1 cellular context compared by ENCODE assay signal in the genomic region with DNA sequence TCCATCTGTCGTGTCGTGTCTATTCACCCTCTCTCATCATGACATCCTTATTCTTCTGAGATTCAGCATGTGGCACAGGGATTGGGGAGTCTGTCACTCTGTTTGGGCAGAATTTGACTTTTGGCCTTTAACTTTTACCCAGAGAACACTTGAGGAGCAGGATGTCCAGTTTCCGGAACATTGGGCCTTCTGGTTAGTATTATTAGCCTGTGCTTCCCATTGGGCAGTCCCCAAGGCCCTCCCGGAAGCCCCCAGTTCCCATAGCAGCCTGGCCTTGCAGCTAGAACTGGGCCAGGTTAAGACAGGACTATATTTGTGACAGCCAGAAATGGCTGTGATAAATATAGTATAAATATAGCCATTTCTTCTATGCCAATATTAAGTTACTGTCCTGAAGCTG.
TF ChIP-seq lines count a peak whose summit lies in the region.

No MANE protein-coding gene starts in this region.

TF ChIP-seq in A549, 52 proteins besides CTCF, POLR2A, EP300 and RAD21:
- TF ChIP-seq NR3C1 (IDR thresholded peaks at IDR 0.05), result no peak
- TF ChIP-seq ZNF302 (CRISPR knock-in tag; IDR thresholded peaks at IDR 0.05), result no peak
TF ChIP-seq in A549: peak in this region for 0.
